ENCODE assay signal across 28 cellular contexts in genomic region chr3:40980467-40980866, GRCh38.
DNase-seq lines count a peak whose midpoint lies in the region; ATAC-seq lines count a peak whose summit lies in the region.
"Had no signal": no experiment of that assay in that cellular context is flagged by ENCODE, and none has a peak within 500 bp of the region (broad histone marks: within the 10 kb centered on the region; RNA-seq: fewer than 3 reads in every experiment).

No MANE protein-coding gene starts in this region.

- no peaks in the 10 kb centered on the region for H3K36me3 Mint-ChIP-seq in activated T-cell treated with anti-CD3 and anti-CD28 coated beads, Interleukin-2, amount 50 U/mL, for 72 hours (ENCODE audit: insufficient read depth in 2 of 2)
- H3K36me3 Mint-ChIP-seq in activated T-cell treated with anti-CD3 and anti-CD28 coated beads, Interleukin-2, amount 50 U/mL, for 24 hours (ENCODE audit: low read depth), result no peaks in the 10 kb centered on the region
- H3K36me3 Mint-ChIP-seq in activated T-helper 17 cell treated with anti-CD3 and anti-CD28 coated beads, Interleukin-2, amount 50 U/mL, for 72 hours (ENCODE audit: low read depth), result no peaks in the 10 kb centered on the region
- H3K36me3 Mint-ChIP-seq: CD14-positive monocyte, T-cell had no signal

- H3K27ac Mint-ChIP-seq in activated T-cell treated with anti-CD3 and anti-CD28 coated beads, Interleukin-2, amount 50 U/mL, for 72 hours, result peak overlapping the region; percentile 69
- no peak overlapping the region for H3K27ac Mint-ChIP-seq in activated T-cell treated with anti-CD3 and anti-CD28 coated beads, Interleukin-2, amount 50 U/mL, for 24 hours
- H3K27ac Mint-ChIP-seq in activated T-helper 17 cell treated with anti-CD3 and anti-CD28 coated beads, Interleukin-2, amount 50 U/mL, for 72 hours, result peak overlapping the region; percentile 66
- H3K27ac Mint-ChIP-seq: effector memory CD8-positive, alpha-beta T cell; nephron; T-cell had no signal

- peak overlapping the region; percentile 31 to 76 for H3K4me3 Mint-ChIP-seq in activated T-cell treated with anti-CD3 and anti-CD28 coated beads, Interleukin-2, amount 50 U/mL, for 72 hours
- H3K4me3 Mint-ChIP-seq in activated T-cell treated with anti-CD3 and anti-CD28 coated beads, Interleukin-2, amount 50 U/mL, for 24 hours, result no peak overlapping the region
- peak overlapping the region; percentile 29 for H3K4me3 Mint-ChIP-seq in activated T-helper 17 cell treated with anti-CD3 and anti-CD28 coated beads, Interleukin-2, amount 50 U/mL, for 72 hours
- H3K4me3 Mint-ChIP-seq: CD14-positive monocyte; effector memory CD8-positive, alpha-beta T cell; nephron; T-cell had no signal

- H3K4me1 Mint-ChIP-seq in activated T-cell treated with anti-CD3 and anti-CD28 coated beads, Interleukin-2, amount 50 U/mL, for 72 hours (ENCODE audit: low read depth), result peaks cover 17% of the 10 kb centered on the region
- H3K4me1 Mint-ChIP-seq in activated T-cell treated with anti-CD3 and anti-CD28 coated beads, Interleukin-2, amount 50 U/mL, for 24 hours (ENCODE audit: low read depth), result peaks cover 16% of the 10 kb centered on the region
- no peaks in the 10 kb centered on the region for H3K4me1 Mint-ChIP-seq in activated T-helper 17 cell treated with anti-CD3 and anti-CD28 coated beads, Interleukin-2, amount 50 U/mL, for 72 hours
- H3K4me1 Mint-ChIP-seq: CD14-positive monocyte had no signal

- DNase-seq in activated T-cell treated with anti-CD3 and anti-CD28 coated beads, Interleukin-2, amount 50 U/mL, for 72 hours, result peak; percentile 30 to 33
- DNase-seq in activated T-cell treated with anti-CD3 and anti-CD28 coated beads, Interleukin-2, amount 50 U/mL, for 24 hours, result no peak
- peak; percentile 30 for DNase-seq in stimulated activated naive CD8-positive, alpha-beta T cell treated with anti-CD3 and anti-CD28 coated beads, Interleukin-15, Interleukin-2, amounts not matched to agents 100 U/mL and 50 U/mL, for 24 hours
- DNase-seq in ecto neural progenitor cell (ENCODE audit: low spot score), result no peak
- no peak for DNase-seq in mucosa of gallbladder (ENCODE audit: low spot score)
- DNase-seq: activated CD4-positive, CD25-positive, alpha-beta regulatory T cell treated with anti-CD3 and anti-CD28 coated beads, Interleukin-2, amount 50 U/mL, for 72 hours; activated naive CD4-positive, alpha-beta T cell; anterior cingulate cortex; colonic mucosa; effector memory CD8-positive, alpha-beta T cell; erythroblast; GM23248; heart left ventricle; Kasumi-1; lower lobe of right lung; NCI-H146; NCI-H446; NCI-H774; RPMI8226; stimulated activated CD8-positive, alpha-beta memory T cell treated with anti-CD3 and anti-CD28 coated beads, Interleukin-4, amount 100 ng/mL, for 48 hours; substantia nigra; T-cell; upper lobe of left lung had no signal

- peaks cover 50% of the 10 kb centered on the region for H3K27me3 Mint-ChIP-seq in activated T-cell treated with anti-CD3 and anti-CD28 coated beads, Interleukin-2, amount 50 U/mL, for 72 hours (ENCODE audit: low read depth)
- H3K27me3 Mint-ChIP-seq in activated T-cell treated with anti-CD3 and anti-CD28 coated beads, Interleukin-2, amount 50 U/mL, for 24 hours, result peaks cover 64% of the 10 kb centered on the region
- peaks cover 39% of the 10 kb centered on the region for H3K27me3 Mint-ChIP-seq in activated T-helper 17 cell treated with anti-CD3 and anti-CD28 coated beads, Interleukin-2, amount 50 U/mL, for 72 hours

- peak; percentile 67 for ATAC-seq in activated T-cell treated with anti-CD3 and anti-CD28 coated beads, Interleukin-2, amount 50 U/mL, for 72 hours (replicated peaks in 1 of 2)
- peak; percentile 61 for ATAC-seq in GM21717 (IDR thresholded peaks at IDR 0.05; ENCODE audit: unreplicated experiment)
- ATAC-seq in activated T-helper 17 cell treated with anti-CD3 and anti-CD28 coated beads, Interleukin-2, amount 50 U/mL, for 72 hours (replicated peaks), result peak; percentile 93
- ATAC-seq in stimulated activated naive CD8-positive, alpha-beta T cell treated with anti-CD3 and anti-CD28 coated beads, Interleukin-15, Interleukin-2, amounts not matched to agents 100 U/mL and 50 U/mL, for 24 hours, result peak; percentile 85
- ATAC-seq: effector memory CD8-positive, alpha-beta T cell; heart left ventricle; HepG2; lower lobe of right lung; T-cell had no signal

- no peaks in the 10 kb centered on the region for H3K9me3 Mint-ChIP-seq in activated T-cell treated with anti-CD3 and anti-CD28 coated beads, Interleukin-2, amount 50 U/mL, for 72 hours
- no peaks in the 10 kb centered on the region for H3K9me3 Mint-ChIP-seq in activated T-cell treated with anti-CD3 and anti-CD28 coated beads, Interleukin-2, amount 50 U/mL, for 24 hours
- no peaks in the 10 kb centered on the region for H3K9me3 Mint-ChIP-seq in activated T-helper 17 cell treated with anti-CD3 and anti-CD28 coated beads, Interleukin-2, amount 50 U/mL, for 72 hours
- H3K9me3 Mint-ChIP-seq: effector memory CD8-positive, alpha-beta T cell; nephron; T-cell had no signal

Comparison
In these comparisons a context has a peak if more than half of its experiments do, and no peak if none do; other contexts are left out.
1. DNase-seq: peak in activated T-cell treated with anti-CD3 and anti-CD28 coated beads, Interleukin-2, amount 50 U/mL, for 72 hours (2 of 2) and stimulated activated naive CD8-positive, alpha-beta T cell treated with anti-CD3 and anti-CD28 coated beads, Interleukin-15, Interleukin-2, amounts not matched to agents 100 U/mL and 50 U/mL, for 24 hours (single experiment); none in activated T-cell treated with anti-CD3 and anti-CD28 coated beads, Interleukin-2, amount 50 U/mL, for 24 hours (single experiment), ecto neural progenitor cell (single experiment) and mucosa of gallbladder (single experiment).
2. Peak in every context shown above with its lines, with median percentiles within 50 percentile points of each other: ATAC-seq.